In genomic region chr9:20054734-20055133, GRCh38 we compare ENCODE assay signal across 30 cellular contexts.
"Had no signal": no experiment of that assay in that cellular context is flagged by ENCODE, and none has a peak within 500 bp of the region (broad histone marks: within the 10 kb centered on the region; RNA-seq: fewer than 3 reads in every experiment).

No MANE protein-coding gene starts in this region.

- H3K27ac ChIP-seq: left lung, lower lobe of right lung, parathyroid adenoma, psoas muscle, skin epidermis, stomach, suprapubic skin, thoracic aorta, tibial artery, upper lobe of right lung had no signal

- ATAC-seq: left colon; left lung; lower lobe of right lung; naive thymus-derived CD8-positive, alpha-beta T cell; psoas muscle; sciatic nerve; stimulated activated naive B cell treated with anti-CD40 and anti-IgM and Interleukin-4, amounts not matched to agents 10 μg/mL and 1 μg/mL and 100 μg/mL, for 72 hours; stimulated activated naive CD8-positive, alpha-beta T cell treated with anti-CD3 and anti-CD28 coated beads, Interleukin-15, Interleukin-2, amounts not matched to agents 100 U/mL and 50 U/mL, for 24 hours; upper lobe of right lung had no signal

- H3K36me3 Mint-ChIP-seq: immature natural killer cell; stimulated activated naive B cell treated with anti-CD40 and anti-IgM and Interleukin-4, amounts not matched to agents 10 μg/mL and 1 μg/mL and 100 μg/mL, for 72 hours had no signal

- H3K36me3 ChIP-seq: left lung, lower lobe of right lung, stomach, suprapubic skin, thoracic aorta, tibial artery, upper lobe of right lung had no signal

- FAIRE-seq: islet of Langerhans, kidney, urothelium cell line had no signal

- H3K4me1 ChIP-seq: left lung, lower lobe of right lung, parathyroid adenoma, psoas muscle, stomach, suprapubic skin, tibial artery, upper lobe of right lung had no signal

- H3K9me3 Mint-ChIP-seq: immature natural killer cell; naive thymus-derived CD8-positive, alpha-beta T cell; nephron; neural crest cell had no signal

- H3K27me3 ChIP-seq: stomach, tibial artery had no signal

- H3K9ac ChIP-seq: parathyroid adenoma had no signal

- H3K27ac Mint-ChIP-seq: immature natural killer cell; naive thymus-derived CD8-positive, alpha-beta T cell; stimulated activated naive B cell treated with anti-CD40 and anti-IgM and Interleukin-4, amounts not matched to agents 10 μg/mL and 1 μg/mL and 100 μg/mL, for 72 hours had no signal

- DNase-seq: hypothalamus; immature natural killer cell; kidney; left colon; left lung; lower lobe of right lung; mammary epithelial cell; mesenchymal stem cell; naive thymus-derived CD8-positive, alpha-beta T cell; nucleus accumbens; psoas muscle; stimulated activated CD4-positive, alpha-beta T cell treated with anti-CD3 and anti-CD28 coated beads, Interleukin-12 subunit alpha, Interleukin-12 subunit beta, amount 100 ng/mL, for 4 hours; stimulated activated CD4-positive, alpha-beta T cell treated with anti-CD3 and anti-CD28 coated beads, Interleukin-15, amount 100 ng/mL, for 24 hours; stimulated activated CD4-positive, alpha-beta T cell treated with anti-CD3 and anti-CD28 coated beads, Interleukin-2, amount 100 ng/mL, for 24 hours; stimulated activated CD4-positive, alpha-beta T cell treated with anti-CD3 and anti-CD28 coated beads, Interleukin-4, amount 100 ng/mL, for 1 hour; stimulated activated naive B cell treated with anti-CD40 and anti-IgM and Interleukin-4, amounts not matched to agents 10 μg/mL and 1 μg/mL and 100 μg/mL, for 72 hours; stimulated activated naive CD8-positive, alpha-beta T cell treated with anti-CD3 and anti-CD28 coated beads, Interleukin-15, Interleukin-2, amounts not matched to agents 100 U/mL and 50 U/mL, for 24 hours; stomach; tibial artery; trophoblast cell; upper lobe of right lung had no signal

- H3K4me3 ChIP-seq: left lung, lower lobe of right lung, psoas muscle, skin epidermis, stomach, suprapubic skin, thoracic aorta, tibial artery, upper lobe of right lung had no signal

- H3K9me3 ChIP-seq: left lung, lower lobe of right lung, psoas muscle, stomach, suprapubic skin, thoracic aorta, tibial artery, upper lobe of right lung had no signal

- H3K79me2 ChIP-seq: parathyroid adenoma had no signal

- H2AFZ ChIP-seq: parathyroid adenoma had no signal

- H3K4me1 Mint-ChIP-seq: immature natural killer cell; naive thymus-derived CD8-positive, alpha-beta T cell had no signal

- H3K4me3 Mint-ChIP-seq: immature natural killer cell; naive thymus-derived CD8-positive, alpha-beta T cell; nephron; neural crest cell; stimulated activated naive B cell treated with anti-CD40 and anti-IgM and Interleukin-4, amounts not matched to agents 10 μg/mL and 1 μg/mL and 100 μg/mL, for 72 hours had no signal

- H3K27me3 Mint-ChIP-seq: stimulated activated naive B cell treated with anti-CD40 and anti-IgM and Interleukin-4, amounts not matched to agents 10 μg/mL and 1 μg/mL and 100 μg/mL, for 72 hours had no signal
